Comparison of ENCODE assay signal across 1 cellular context in genomic region chr20:38211200-38212097, GRCh38.
TF ChIP-seq lines count a peak whose summit lies in the region.

No MANE protein-coding gene starts in this region.

TF ChIP-seq in HepG2, 621 proteins besides CTCF, POLR2A, EP300 and RAD21:
- TF ChIP-seq ZNF235 (CRISPR knock-in tag; IDR thresholded peaks at IDR 0.05; ENCODE audit: borderline replicate concordance), result no peak
- no peak for TF ChIP-seq ZNF180 (CRISPR knock-in tag; IDR thresholded peaks at IDR 0.05; ENCODE audit: borderline replicate concordance, low read depth)
- TF ChIP-seq HNRNPH1 (optimal IDR thresholded peaks at IDR 0.05; ENCODE audit: low read depth, low read length), result no peak
- TF ChIP-seq ZNF597 (CRISPR knock-in tag; IDR thresholded peaks at IDR 0.05), result no peak
- TF ChIP-seq AHR (CRISPR knock-in tag; IDR thresholded peaks at IDR 0.05), result no peak
- TF ChIP-seq TFAP4 (IDR thresholded peaks at IDR 0.05; ENCODE audit: borderline replicate concordance, low read depth), result no peak
- no peak for TF ChIP-seq SMARCC2 (IDR thresholded peaks at IDR 0.05)
- TF ChIP-seq ZZZ3 (CRISPR knock-in tag; IDR thresholded peaks at IDR 0.05; ENCODE audit: borderline replicate concordance), result no peak
- TF ChIP-seq KMT2B (CRISPR knock-in tag; IDR thresholded peaks at IDR 0.05), result no peak
- no peak for TF ChIP-seq DMTF1 (CRISPR knock-in tag; IDR thresholded peaks at IDR 0.05)
- no peak for TF ChIP-seq CBFB (CRISPR knock-in tag; IDR thresholded peaks at IDR 0.05)
- no peak for TF ChIP-seq SETDB1 (CRISPR knock-in tag; IDR thresholded peaks at IDR 0.05; ENCODE audit: borderline replicate concordance)
- no peak for TF ChIP-seq ZNF557 (CRISPR knock-in tag; IDR thresholded peaks at IDR 0.05)
- no peak for TF ChIP-seq U2AF1 (optimal IDR thresholded peaks at IDR 0.05; ENCODE audit: low read depth, low read length)
- no peak for TF ChIP-seq JUNB (CRISPR knock-in tag; IDR thresholded peaks at IDR 0.05; ENCODE audit: borderline replicate concordance)
- no peak for TF ChIP-seq ZNF431 (CRISPR knock-in tag; IDR thresholded peaks at IDR 0.05; ENCODE audit: borderline replicate concordance, low read depth)
